Comparison of ENCODE assay signal across 25 cellular contexts in the genomic region with DNA sequence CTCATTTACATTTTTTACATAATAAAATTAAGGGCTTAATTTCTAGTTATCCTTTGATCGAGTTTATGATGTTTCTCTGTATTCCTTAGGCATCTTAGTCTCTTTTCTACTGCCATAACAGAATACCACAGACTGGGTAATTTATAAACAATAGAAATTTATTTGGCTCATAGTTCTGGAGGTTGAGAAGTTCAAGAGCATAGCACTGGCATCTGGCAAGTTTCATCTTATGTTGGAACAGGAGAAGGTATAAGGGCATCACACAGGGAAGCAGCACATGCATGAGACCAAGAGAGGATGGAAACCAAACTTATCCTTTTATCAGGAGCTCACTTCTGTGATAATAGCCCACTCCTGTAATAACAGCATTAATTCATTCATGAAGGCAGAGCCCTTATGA.
"Had no signal": no experiment of that assay in that cellular context is flagged by ENCODE, and none has a peak within 500 bp of the region (broad histone marks: within the 10 kb centered on the region; RNA-seq: fewer than 3 reads in every experiment).

No MANE protein-coding gene starts in this region.

- FAIRE-seq: urothelium cell line had no signal

- H3K9me3 ChIP-seq: stomach, suprapubic skin, testis, thoracic aorta, thyroid gland, tibial nerve, transverse colon, upper lobe of left lung, upper lobe of right lung, uterus, vagina had no signal

- H3K27ac ChIP-seq: stomach, suprapubic skin, testis, thoracic aorta, thyroid gland, tibial artery, tibial nerve, transverse colon, upper lobe of left lung, upper lobe of right lung, uterus, vagina had no signal

- H3K4me3 ChIP-seq: stomach, suprapubic skin, testis, thoracic aorta, thyroid gland, tibial artery, tibial nerve, transverse colon, upper lobe of left lung, upper lobe of right lung, uterus, vagina had no signal

- H3K27me3 ChIP-seq: stomach, suprapubic skin, testis, thyroid gland, tibial artery, tibial nerve, transverse colon, upper lobe of left lung, upper lobe of right lung, uterus, vagina had no signal

- H3K4me1 ChIP-seq: stomach, suprapubic skin, testis, thyroid gland, tibial artery, tibial nerve, transverse colon, upper lobe of left lung, upper lobe of right lung, uterus, vagina had no signal

- H3K36me3 ChIP-seq: stomach, suprapubic skin, thoracic aorta, thyroid gland, tibial artery, tibial nerve, transverse colon, upper lobe of left lung, upper lobe of right lung, uterus, vagina had no signal

- DNase-seq: stimulated activated CD4-positive, alpha-beta T cell treated with anti-CD3 and anti-CD28 coated beads, Interleukin-2, amount 100 ng/mL, for 48 hours; stimulated activated CD4-positive, alpha-beta T cell treated with anti-CD3 and anti-CD28 coated beads, Interleukin-4, amount 100 ng/mL, for 1 hour; stimulated activated CD4-positive, alpha-beta T cell treated with anti-CD3 and anti-CD28 coated beads, Interleukin-4, amount 100 ng/mL, for 24 hours; stimulated activated CD4-positive, alpha-beta T cell treated with anti-CD3 and anti-CD28 coated beads, Interleukin-4, amount 100 ng/mL, for 4 hours; stimulated activated CD8-positive, alpha-beta memory T cell treated with anti-CD3 and anti-CD28 coated beads, Interleukin-4, amount 100 ng/mL, for 48 hours; stimulated activated naive B cell treated with anti-CD40 and anti-IgM and Interleukin-4, amounts not matched to agents 10 μg/mL and 1 μg/mL and 100 μg/mL, for 72 hours; stimulated activated naive CD4-positive, alpha-beta T cell; stimulated activated naive CD4-positive, alpha-beta T cell treated with Interleukin-2 at 50 U/mL for 16 hours; stimulated activated naive CD8-positive, alpha-beta T cell treated with anti-CD3 and anti-CD28 coated beads, Interleukin-15, amount 100 ng/mL, for 72 hours; stimulated activated naive CD8-positive, alpha-beta T cell treated with anti-CD3 and anti-CD28 coated beads, Interleukin-15, Interleukin-2, amounts not matched to agents 100 U/mL and 50 U/mL, for 24 hours; stomach; substantia nigra; testis; thyroid gland; tibial artery; transverse colon; trophoblast cell; upper lobe of left lung; upper lobe of right lung; uterus had no signal
